Comparison of ENCODE assay signal across 9 cellular contexts in the genomic region with DNA sequence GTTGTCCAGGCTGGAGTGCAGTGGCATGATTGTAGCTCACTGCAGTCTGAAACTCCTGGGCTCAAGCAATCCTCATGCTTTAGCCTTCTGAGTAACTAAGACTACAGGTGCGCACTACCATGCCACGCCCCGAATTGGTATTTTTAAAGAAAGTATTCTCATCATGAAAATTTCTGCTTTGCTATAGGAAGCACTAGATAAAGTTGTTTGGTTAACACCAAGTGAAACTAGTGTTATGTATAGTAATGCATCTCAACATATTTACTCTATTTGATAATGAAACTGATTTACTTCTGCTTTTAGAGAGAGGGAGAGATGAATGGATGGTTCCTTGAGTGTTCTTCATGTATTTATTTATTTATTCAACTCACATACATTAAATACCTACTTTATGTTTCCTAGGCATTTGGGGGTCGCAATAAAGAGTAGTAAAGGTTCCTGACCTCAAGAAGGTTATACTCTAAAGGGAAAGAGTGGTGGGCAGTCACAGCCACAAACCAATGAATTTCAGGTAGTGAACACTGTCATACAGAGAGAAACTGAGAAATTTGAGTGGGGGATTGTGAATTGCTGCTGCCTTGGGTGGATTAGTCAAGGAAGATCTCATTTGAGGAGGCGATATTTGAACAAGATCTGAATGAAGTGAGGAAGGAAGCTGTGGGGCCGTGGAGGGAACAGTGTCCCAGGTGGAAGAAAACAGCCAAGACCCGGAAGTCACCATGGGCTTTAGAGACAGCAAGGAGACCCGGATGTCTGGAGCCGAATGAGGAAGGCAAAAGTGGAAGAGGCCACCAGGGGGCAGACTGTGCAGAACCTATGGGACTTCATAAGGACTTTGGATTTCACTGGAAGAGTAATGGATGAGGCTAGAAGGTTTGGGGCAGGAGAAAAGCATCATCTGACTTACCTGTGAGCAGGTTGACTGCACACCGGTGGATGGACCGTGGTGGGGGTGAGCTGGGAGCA.
DNase-seq lines count a peak whose midpoint lies in the region; ATAC-seq, FAIRE-seq and TF ChIP-seq lines count a peak whose summit lies in the region.
"Had no signal": no experiment of that assay in that cellular context is flagged by ENCODE, and none has a peak within 500 bp of the region (broad histone marks: within the 10 kb centered on the region; RNA-seq: fewer than 3 reads in every experiment).

No MANE protein-coding gene starts in this region.

- H3K4me3 Mint-ChIP-seq in T-helper 1 cell treated with Interleukin-12 subunit alpha and Interleukin-12 subunit beta and Interleukin-4 antibody, amounts not matched to agents 30 μg/mL and 1 μg/mL, for 36 hours, result no peak overlapping the region
- no peak overlapping the region for H3K4me3 Mint-ChIP-seq in mesothelial cell of epicardium

- intact Hi-C loops in uterus (cut with DNase I; ENCODE audit: low total_unique reads), result no loop called here

- H3K27ac ChIP-seq in coronary artery (no peak overlapping the region), uterus (no peak overlapping the region)

- no peak for TF ChIP-seq POLR2A in uterus (IDR thresholded peaks at IDR 0.05)

- no peaks in the 10 kb centered on the region for H3K4me1 ChIP-seq in uterus

- peaks cover 51% of the 10 kb centered on the region for H3K4me1 Mint-ChIP-seq in T-helper 1 cell treated with Interleukin-12 subunit alpha and Interleukin-12 subunit beta and Interleukin-4 antibody, amounts not matched to agents 30 μg/mL and 1 μg/mL, for 36 hours (ENCODE audit: low read depth)
- peaks cover 15% of the 10 kb centered on the region for H3K4me1 Mint-ChIP-seq in mesothelial cell of epicardium

- H3K27ac Mint-ChIP-seq in T-helper 1 cell treated with Interleukin-12 subunit alpha and Interleukin-12 subunit beta and Interleukin-4 antibody, amounts not matched to agents 30 μg/mL and 1 μg/mL, for 36 hours, result peak overlapping the region; percentile 72
- H3K27ac Mint-ChIP-seq in mesothelial cell of epicardium, result no peak overlapping the region

- FAIRE-seq in HTR-8/SVneo (lab: Jason Lieb, UNC), result peak; percentile 66
- FAIRE-seq: endometrium had no signal

- H3K36me3 ChIP-seq in uterus, result no peaks in the 10 kb centered on the region

- H3K27me3 Mint-ChIP-seq in T-helper 1 cell treated with Interleukin-12 subunit alpha and Interleukin-12 subunit beta and Interleukin-4 antibody, amounts not matched to agents 30 μg/mL and 1 μg/mL, for 36 hours (ENCODE audit: low read depth), result no peaks in the 10 kb centered on the region
- H3K27me3 Mint-ChIP-seq in mesothelial cell of epicardium (ENCODE audit: low read depth), result no peaks in the 10 kb centered on the region

- H3K36me3 Mint-ChIP-seq in T-helper 1 cell treated with Interleukin-12 subunit alpha and Interleukin-12 subunit beta and Interleukin-4 antibody, amounts not matched to agents 30 μg/mL and 1 μg/mL, for 36 hours (ENCODE audit: low read depth), result peaks cover 17% of the 10 kb centered on the region
- peaks cover 10% of the 10 kb centered on the region for H3K36me3 Mint-ChIP-seq in mesothelial cell of epicardium

- H3K27me3 ChIP-seq in uterus, result no peaks in the 10 kb centered on the region

- DNase-seq in NCI-H2227 (lab: John Stamatoyannopoulos, UW; ENCODE audit: unreplicated experiment) (peak; percentile 10), NCI-H2227 treated with DMSO at 0.1 percent for 48 hours (lab: John Stamatoyannopoulos, UW) (no peak), HTR-8/SVneo (ENCODE audit: insufficient read length, low spot score) (no peak), coronary artery (ENCODE audit: low spot score) (no peak), mesothelial cell of epicardium (ENCODE audit: low spot score in 2 of 2, unreplicated experiment in 2 of 2) (no peak), uterus (no peak)

- H3K9me3 ChIP-seq in uterus, result no peaks in the 10 kb centered on the region

- H3K4me3 ChIP-seq in coronary artery (no peak overlapping the region), uterus (no peak overlapping the region)

- ATAC-seq in GM21447 (IDR thresholded peaks at IDR 0.05; ENCODE audit: unreplicated experiment), result peak; percentile 85

- peak; percentile 16 for TF ChIP-seq CTCF in coronary artery (IDR thresholded peaks at IDR 0.05)
- TF ChIP-seq CTCF in mesothelial cell of epicardium (IDR thresholded peaks at IDR 0.05; ENCODE audit: unreplicated experiment), result peak; percentile 42
- peak in 1 of 4 experiments; percentile 6 for TF ChIP-seq CTCF in uterus (IDR thresholded peaks at IDR 0.05)

- peaks cover 8% of the 10 kb centered on the region for H3K9me3 Mint-ChIP-seq in T-helper 1 cell treated with Interleukin-12 subunit alpha and Interleukin-12 subunit beta and Interleukin-4 antibody, amounts not matched to agents 30 μg/mL and 1 μg/mL, for 36 hours
- H3K9me3 Mint-ChIP-seq in mesothelial cell of epicardium, result peaks cover 7% of the 10 kb centered on the region
